In genomic region chr1:156910309-156910782, GRCh38 we compare ENCODE assay signal across 9 cellular contexts. TPM values are rescaled to one million over a fixed set of nuclear protein-coding genes. Genes with fewer than 3 reads are reported as not detected.
DNase-seq lines count a peak whose midpoint lies in the region; ATAC-seq and TF ChIP-seq lines count a peak whose summit lies in the region.
"Had no signal": no experiment of that assay in that cellular context is flagged by ENCODE, and none has a peak within 500 bp of the region (broad histone marks: within the 10 kb centered on the region; RNA-seq: fewer than 3 reads in every experiment).

No MANE protein-coding gene starts in this region.

- H3K4me3 Mint-ChIP-seq in activated naive CD4-positive, alpha-beta T cell treated with anti-CD3 and anti-CD28 coated beads, Interleukin-2, amount 10 ng/mL, durations not matched to agents 7 days and 5 days: no peak overlapping the region

- H3K27me3 Mint-ChIP-seq in activated naive CD4-positive, alpha-beta T cell treated with anti-CD3 and anti-CD28 coated beads, Interleukin-2, amount 10 ng/mL, durations not matched to agents 7 days and 5 days: peaks cover 69% of the 10 kb centered on the region

- H3K36me3 Mint-ChIP-seq in activated naive CD4-positive, alpha-beta T cell treated with anti-CD3 and anti-CD28 coated beads, Interleukin-2, amount 10 ng/mL, durations not matched to agents 7 days and 5 days: no peaks in the 10 kb centered on the region

- H3K9me3 ChIP-seq in iPS-20b (ENCODE audit: insufficient read depth, low read depth, low read length): no peaks in the 10 kb centered on the region

- peak overlapping the region; percentile 45 for H3K27ac Mint-ChIP-seq in activated naive CD4-positive, alpha-beta T cell treated with anti-CD3 and anti-CD28 coated beads, Interleukin-2, amount 10 ng/mL, durations not matched to agents 7 days and 5 days

- DNase-seq in NK-92 treated with Interleukin-12 subunit alpha and Interleukin-12 subunit beta, amount 100 ng/mL, for 24 hours (lab: John Stamatoyannopoulos, UW): peak; percentile 28
- DNase-seq in NK-92 (lab: John Stamatoyannopoulos, UW; ENCODE audit: unreplicated experiment) (no peak), NCI-H446 treated with DMSO at 0.1 percent for 48 hours (lab: John Stamatoyannopoulos, UW) (no peak)
- DNase-seq in activated naive CD4-positive, alpha-beta T cell treated with anti-CD3 and anti-CD28 coated beads, Interleukin-2, amount 10 ng/mL, durations not matched to agents 7 days and 5 days: peak; percentile 75
- peak; percentile 48 to 52 for DNase-seq in stimulated activated CD8-positive, alpha-beta memory T cell treated with anti-CD3 and anti-CD28 coated beads, Interleukin-2, amount 100 ng/mL, for 48 hours (ENCODE audit: low read depth in 2 of 2)

- H3K27ac ChIP-seq in iPS-20b (ENCODE audit: low read length): no peak overlapping the region
- H3K27ac ChIP-seq: epithelial cell of prostate had no signal

- H3K4me1 ChIP-seq in iPS-20b (ENCODE audit: insufficient read depth, low read length): no peaks in the 10 kb centered on the region

- no peaks in the 10 kb centered on the region for H3K4me1 Mint-ChIP-seq in activated naive CD4-positive, alpha-beta T cell treated with anti-CD3 and anti-CD28 coated beads, Interleukin-2, amount 10 ng/mL, durations not matched to agents 7 days and 5 days

- ATAC-seq in HG03432 (IDR thresholded peaks at IDR 0.05; ENCODE audit: unreplicated experiment): no peak

- peak overlapping the region; percentile 58; the same call in 1 of the 2 replicates for H3K4me3 ChIP-seq in iPS-20b (ENCODE audit: low read length)

- CTCF ChIA-PET in activated naive CD4-positive, alpha-beta T cell treated with anti-CD3 and anti-CD28 coated beads, Interleukin-2, amount 10 ng/mL, durations not matched to agents 7 days and 5 days (lab: Charles Lee): interaction anchor here (0.6 to 6.3 kb wide), 12 partner anchors 9 to 220 kb away, joined by 3 to 61 read pairs (median 4); no protein-coding TSS in a partner anchor

- H3K9me3 Mint-ChIP-seq in activated naive CD4-positive, alpha-beta T cell treated with anti-CD3 and anti-CD28 coated beads, Interleukin-2, amount 10 ng/mL, durations not matched to agents 7 days and 5 days: no peaks in the 10 kb centered on the region

- H3K9ac ChIP-seq in iPS-20b (ENCODE audit: low read depth, low read length): no peak overlapping the region

- H3K27me3 ChIP-seq in iPS-20b (ENCODE audit: insufficient read depth, low read length): peaks cover 18% of the 10 kb centered on the region; the same call in 1 of the 2 replicates

- no peaks in the 10 kb centered on the region for H3K36me3 ChIP-seq in iPS-20b (ENCODE audit: insufficient read depth, low read depth, low read length)

TF ChIP-seq in PFSK-1, 5 proteins besides CTCF, POLR2A, EP300 and RAD21:
- TF ChIP-seq SIN3A (IDR thresholded peaks at IDR 0.05; ENCODE audit: borderline replicate concordance, insufficient read depth, low read length): no peak
- TF ChIP-seq TAF1 (IDR thresholded peaks at IDR 0.05; ENCODE audit: borderline replicate concordance, insufficient read depth, low read length): no peak
- no peak for TF ChIP-seq POLR2AphosphoS5 (IDR thresholded peaks at IDR 0.05; ENCODE audit: low read depth, low read length)
- no peak for TF ChIP-seq REST (IDR thresholded peaks at IDR 0.05; ENCODE audit: insufficient read depth in 1 of 2, low read depth in 2 of 2, low read length in 2 of 2)
- peak; percentile 40 for TF ChIP-seq FOXP2 (optimal IDR thresholded peaks at IDR 0.05; ENCODE audit: borderline replicate concordance, extremely low read depth, extremely low read length, insufficient read depth)
TF ChIP-seq in PFSK-1: peak in this region for 1.

RNA-seq across cellular contexts. Expression of gene LRRC71, which starts 10.1 kb away (rescaled TPM):
- not detected for polyA plus RNA-seq in PFSK-1 (2012; ENCODE audit: insufficient read length, low read depth)

RNA-seq across cellular contexts. Expression of gene PEAR1, which starts 16.8 kb away (rescaled TPM):
- 10.9 TPM for polyA plus RNA-seq in PFSK-1 (2012; ENCODE audit: insufficient read length, low read depth)

RNA-seq across cellular contexts. Expression of gene NTRK1, which starts 49.7 kb away (rescaled TPM):
- 2.3 TPM for polyA plus RNA-seq in PFSK-1 (2012; ENCODE audit: insufficient read length, low read depth)

RNA-seq across cellular contexts. Expression of gene INSRR, which starts 51.4 kb away (rescaled TPM):
- polyA plus RNA-seq in PFSK-1 (2012; ENCODE audit: insufficient read length, low read depth): 0.24 TPM

Comparison
In these comparisons a context has a peak if more than half of its experiments do, and no peak if none do; other contexts are left out.
1. DNase-seq: peak in NK-92 treated with Interleukin-12 subunit alpha and Interleukin-12 subunit beta, amount 100 ng/mL, for 24 hours (single experiment), activated naive CD4-positive, alpha-beta T cell treated with anti-CD3 and anti-CD28 coated beads, Interleukin-2, amount 10 ng/mL, durations not matched to agents 7 days and 5 days (single experiment) and stimulated activated CD8-positive, alpha-beta memory T cell treated with anti-CD3 and anti-CD28 coated beads, Interleukin-2, amount 100 ng/mL, for 48 hours (2 of 2); none in NK-92 (single experiment) and NCI-H446 treated with DMSO at 0.1 percent for 48 hours (single experiment).